In the genomic region with DNA sequence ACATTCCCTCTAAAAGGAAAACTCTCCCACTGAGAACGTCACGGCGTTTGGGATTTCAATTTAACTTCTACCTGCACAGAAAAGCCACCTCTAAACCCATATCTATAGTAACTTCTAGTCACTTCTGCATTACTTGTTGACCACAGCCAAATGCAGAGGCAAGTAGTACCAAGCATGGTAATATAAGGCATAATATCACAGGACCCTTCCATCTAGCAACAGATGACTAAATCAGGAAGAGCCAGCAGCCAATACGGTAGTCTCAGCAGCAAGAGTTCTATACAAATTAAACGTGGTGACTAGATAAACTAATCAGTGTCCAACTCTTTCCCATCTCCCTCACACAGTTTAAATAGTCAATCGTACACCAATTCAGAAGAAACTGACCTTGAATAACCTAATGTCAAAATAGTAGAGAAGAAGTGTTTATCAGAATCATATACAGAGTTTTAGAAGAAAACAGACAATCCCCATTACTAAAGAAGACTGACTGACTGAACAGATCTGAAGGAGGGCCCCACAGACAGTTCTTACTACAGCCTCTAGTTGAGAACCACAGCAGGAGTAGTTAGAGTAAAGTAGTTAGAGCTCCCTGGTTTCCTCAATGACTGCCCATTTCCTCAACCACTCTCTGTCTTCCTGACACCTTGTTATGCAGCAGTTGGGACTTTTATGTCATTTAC, we compare ENCODE assay signal across 8 cellular contexts. TPM values are rescaled to one million over a fixed set of nuclear protein-coding genes. Genes with fewer than 3 reads are reported as not detected.
A peak's percentile ranks its signal among the peaks of the same experiment; 100 is the strongest.
DNase-seq lines count a peak whose midpoint lies in the region; ATAC-seq, FAIRE-seq and TF ChIP-seq lines count a peak whose summit lies in the region.

No MANE protein-coding gene starts in this region.

- CTCF ChIA-PET in activated B cell treated with CpG ODN at 0.5 μM for 24 hours (lab: Charles Lee) = no interaction called here

- no peaks in the 10 kb centered on the region for H3K4me1 ChIP-seq in SJCRH30
- H3K4me1 ChIP-seq in trophoblast cell (ENCODE audit: control insufficient read depth in 1 of 2, insufficient read depth in 2 of 2, low read length in 2 of 2) = no peaks in the 10 kb centered on the region
- H3K4me1 ChIP-seq in ascending aorta = no peaks in the 10 kb centered on the region

- FAIRE-seq in GM12891 (lab: Jason Lieb, UNC) = peak; percentile 98

- H3K36me3 Mint-ChIP-seq in activated B cell treated with CpG ODN at 0.5 μM for 24 hours (ENCODE audit: low read depth) = peaks cover 11% of the 10 kb centered on the region

- no peak for TF ChIP-seq CTCF in activated B cell treated with CpG ODN at 0.5 μM for 24 hours (IDR thresholded peaks at IDR 0.05)
- TF ChIP-seq CTCF in ascending aorta (IDR thresholded peaks at IDR 0.05) = no peak

- H4K91ac ChIP-seq in trophoblast cell (ENCODE audit: low read depth, low read length) = no peak overlapping the region

- no peak overlapping the region for H2AK5ac ChIP-seq in trophoblast cell (ENCODE audit: low read length)

- no peak overlapping the region for H3K27ac ChIP-seq in SJCRH30
- H3K27ac ChIP-seq in trophoblast cell (ENCODE audit: low read depth, low read length) = no peak overlapping the region
- no peak overlapping the region for H3K27ac ChIP-seq in ascending aorta

- no peaks in the 10 kb centered on the region for H3K79me1 ChIP-seq in trophoblast cell (ENCODE audit: low read length)

- H3K4me3 ChIP-seq in SJCRH30 (no peak overlapping the region), trophoblast cell (ENCODE audit: low read depth, low read length) (no peak overlapping the region), ascending aorta (no peak overlapping the region)

- no peak overlapping the region for H2BK120ac ChIP-seq in trophoblast cell (ENCODE audit: insufficient read depth, low read length, poor library complexity)

- H4K12ac ChIP-seq in trophoblast cell (ENCODE audit: low read depth, low read length) = no peak overlapping the region

- no peak for TF ChIP-seq POLR2A in GM12891 (IDR thresholded peaks at IDR 0.05; ENCODE audit: low read depth, low read length)

- H3K9ac ChIP-seq in trophoblast cell (ENCODE audit: low read length) = no peak overlapping the region

- peaks cover 2% of the 10 kb centered on the region for H3K79me2 ChIP-seq in trophoblast cell (ENCODE audit: control insufficient read depth, insufficient read depth, low read length, poor library complexity)

- no peak overlapping the region for H3K14ac ChIP-seq in trophoblast cell (ENCODE audit: low read length)

- WGBS in trophoblast cell (ENCODE audit: extremely low coverage, insufficient coverage, insufficient read length) = no CpG with 5 or more reads among the region's 6 CpGs

- H3K9me3 Mint-ChIP-seq in activated B cell treated with CpG ODN at 0.5 μM for 24 hours = no peaks in the 10 kb centered on the region

- DNase-seq in GM12891 (ENCODE audit: insufficient read length, low spot score) = peak; percentile 47
- DNase-seq in activated B cell treated with CpG ODN at 0.5 μM for 24 hours = no peak
- DNase-seq in left colon = no peak
- DNase-seq in SJCRH30 = no peak
- DNase-seq in trophoblast cell = no peak
- DNase-seq in ascending aorta (ENCODE audit: low spot score in 2 of 2) = no peak

- no peak overlapping the region for H2BK12ac ChIP-seq in trophoblast cell (ENCODE audit: low read length)

- POLR2A ChIA-PET in activated B cell treated with CpG ODN at 0.5 μM for 24 hours (lab: Charles Lee) = interaction anchor here (0.9 kb wide), 1 partner anchor 59 kb away, joined by 4 read pairs; the partner anchor contains the start of gene DPY30

- no peaks in the 10 kb centered on the region for H3K27me3 Mint-ChIP-seq in activated B cell treated with CpG ODN at 0.5 μM for 24 hours

- peak overlapping the region; percentile 87 for H3K27ac Mint-ChIP-seq in activated B cell treated with CpG ODN at 0.5 μM for 24 hours

- H3K36me3 ChIP-seq in SJCRH30 (peaks cover 3% of the 10 kb centered on the region; the same call in 1 of the 2 replicates), trophoblast cell (ENCODE audit: control insufficient read depth in 1 of 2, insufficient read depth in 2 of 2, low read length in 2 of 2) (no peaks in the 10 kb centered on the region), ascending aorta (no peaks in the 10 kb centered on the region)

- no peak overlapping the region for H2BK5ac ChIP-seq in trophoblast cell (ENCODE audit: low read depth, low read length, poor library complexity)

- intact Hi-C loops in activated B cell treated with CpG ODN at 0.5 μM for 24 hours (cut with micrococcal nuclease) (loop anchor here (1.0 to 2.0 kb wide), 3 partner anchors 14 to 30 kb away; partner anchors contain the start of gene MEMO1), left colon (cut with DNase I, micrococcal nuclease) (no loop called here), ascending aorta (cut with DNase I) (no loop called here)

- H3K4me3 Mint-ChIP-seq in activated B cell treated with CpG ODN at 0.5 μM for 24 hours = peak overlapping the region; percentile 56

- H3K23ac ChIP-seq in trophoblast cell (ENCODE audit: low read length) = no peak overlapping the region

- H3K27me3 ChIP-seq in SJCRH30 (no peaks in the 10 kb centered on the region), trophoblast cell (ENCODE audit: insufficient read depth, low read length) (no peaks in the 10 kb centered on the region), ascending aorta (no peaks in the 10 kb centered on the region)

- no peak overlapping the region for H4K8ac ChIP-seq in trophoblast cell (ENCODE audit: low read depth, low read length)

- H3K9me3 ChIP-seq in SJCRH30 (replicated peaks) = no peaks in the 10 kb centered on the region
- no peaks in the 10 kb centered on the region for H3K9me3 ChIP-seq in trophoblast cell (ENCODE audit: insufficient read depth, low read depth, low read length)
- H3K9me3 ChIP-seq in ascending aorta = no peaks in the 10 kb centered on the region

- no peak overlapping the region for H3K18ac ChIP-seq in trophoblast cell (ENCODE audit: low read length)

- H3K4me2 ChIP-seq in trophoblast cell (ENCODE audit: low read length) = no peak overlapping the region

- no peak overlapping the region for H2AFZ ChIP-seq in trophoblast cell (ENCODE audit: insufficient read depth, low read length, poor library complexity)

- ATAC-seq in GM21423 (IDR thresholded peaks at IDR 0.05; ENCODE audit: unreplicated experiment) (peak; percentile 97), HG03521 (IDR thresholded peaks at IDR 0.05; ENCODE audit: unreplicated experiment) (peak; percentile 99), activated B cell treated with CpG ODN at 0.5 μM for 24 hours (ENCODE audit: low read depth) (peak; percentile 99), left colon (peak; percentile 79)

- peaks cover 34% of the 10 kb centered on the region for H3K4me1 Mint-ChIP-seq in activated B cell treated with CpG ODN at 0.5 μM for 24 hours

- H3K4ac ChIP-seq in trophoblast cell (ENCODE audit: low read depth, low read length) = no peak overlapping the region

TF ChIP-seq in GM12891, 5 proteins besides CTCF, POLR2A, EP300 and RAD21:
- TF ChIP-seq POLR2AphosphoS5 (IDR thresholded peaks at IDR 0.05; ENCODE audit: low read depth, low read length) (no peak), SPI1 (IDR thresholded peaks at IDR 0.05; ENCODE audit: low read depth, low read length) (peak; percentile 72)

RNA-seq across cellular contexts. Expression of gene MEMO1, which starts 30.0 kb away (rescaled TPM):
- 43.7 TPM for polyA plus RNA-seq in GM12891 (2012; ENCODE audit: low read depth, missing spikeins)
- total RNA-seq in activated B cell treated with CpG ODN at 0.5 μM for 24 hours (68.7 and 71.6 TPM in 2 replicates), left colon (10 to 100 TPM; 28.2 to 29.1 TPM), ascending aorta (4.6 TPM)
- total RNA-seq in SJCRH30 (2014; rRNA removed; shearing (Covaris generic)) = 70.3 and 78.1 TPM in 2 replicates
- polyA plus RNA-seq in trophoblast cell (2013) = 34.5 and 36.0 TPM in 2 replicates

RNA-seq across cellular contexts. Expression of gene DPY30, which starts 58.8 kb away (rescaled TPM):
- 91.0 TPM for polyA plus RNA-seq in GM12891 (2012; ENCODE audit: low read depth, missing spikeins)
- total RNA-seq in activated B cell treated with CpG ODN at 0.5 μM for 24 hours = 36.2 and 37.6 TPM in 2 replicates
- 10 to 100 TPM; 40.5 to 50.8 TPM for total RNA-seq in left colon
- 131 and 148 TPM in 2 replicates for total RNA-seq in SJCRH30 (2014; rRNA removed; shearing (Covaris generic))
- 161 and 163 TPM in 2 replicates for polyA plus RNA-seq in trophoblast cell (2013)
- 49.4 TPM for total RNA-seq in ascending aorta
